Comparison of ENCODE assay signal across 10 cellular contexts in genomic region chr15:31306426-31307269, GRCh38. TPM values are rescaled to one million over a fixed set of nuclear protein-coding genes. Genes with fewer than 3 reads are reported as not detected.
DNase-seq lines count a peak whose midpoint lies in the region; ATAC-seq and TF ChIP-seq lines count a peak whose summit lies in the region.
"Had no signal": no experiment of that assay in that cellular context is flagged by ENCODE, and none has a peak within 500 bp of the region (broad histone marks: within the 10 kb centered on the region; RNA-seq: fewer than 3 reads in every experiment).

No MANE protein-coding gene starts in this region.

- no peak for ATAC-seq in HG03108 (IDR thresholded peaks at IDR 0.05; ENCODE audit: unreplicated experiment)
- ATAC-seq: stimulated activated memory B cell treated with anti-CD40 and anti-IgM and Interleukin-4, amounts not matched to agents 10 μg/mL and 1 μg/mL and 100 μg/mL, for 72 hours had no signal

- no peak for TF ChIP-seq CTCF in GM13976 (IDR thresholded peaks at IDR 0.05; ENCODE audit: borderline replicate concordance, control extremely low read depth, extremely low read depth, insufficient read depth, missing control alignments)

- DNase-seq in NCI-H1092 (lab: John Stamatoyannopoulos, UW) (peak; percentile 65), SJCRH30 (peak; percentile 93 to 96), iPS DF 19.7 (ENCODE audit: low read depth, low spot score) (peak; percentile 94), EL (no peak), GM13976 (ENCODE audit: low spot score) (no peak)
- DNase-seq in stimulated activated CD8-positive, alpha-beta memory T cell treated with anti-CD3 and anti-CD28 coated beads, Interleukin-4, amount 100 ng/mL, for 48 hours = peak; percentile 16
- DNase-seq in activated naive CD4-positive, alpha-beta T cell treated with anti-CD3 and anti-CD28 coated beads, Interleukin-2, amount 50 U/mL, for 16 hours = no peak
- DNase-seq: naive B cell had no signal

- H3K27me3 ChIP-seq in SJCRH30 = no peaks in the 10 kb centered on the region

- in situ Hi-C loops in GM13976 (cut with MboI; ENCODE audit: low sequenced_read_pairs, unreplicated experiment) = no loop called here

- peak overlapping the region; percentile 65 for H3K27ac ChIP-seq in SJCRH30

- H3K36me3 ChIP-seq in SJCRH30 = no peaks in the 10 kb centered on the region

- peaks cover 18% of the 10 kb centered on the region for H3K4me1 ChIP-seq in SJCRH30

- H3K9me3 ChIP-seq in SJCRH30 (replicated peaks) = no peaks in the 10 kb centered on the region

- no peak overlapping the region for H3K4me3 ChIP-seq in SJCRH30

RNA-seq across cellular contexts. Expression of gene KLF13, which starts 20.0 kb away (rescaled TPM):
- 33.1 and 34.7 TPM in 2 replicates for total RNA-seq in SJCRH30 (2014; rRNA removed; shearing (Covaris generic))

Comparison
In these comparisons a context has a peak if more than half of its experiments do, and no peak if none do; other contexts are left out.
1. DNase-seq: peak in NCI-H1092 (single experiment), SJCRH30 (2 of 2), iPS DF 19.7 (single experiment) and stimulated activated CD8-positive, alpha-beta memory T cell treated with anti-CD3 and anti-CD28 coated beads, Interleukin-4, amount 100 ng/mL, for 48 hours (single experiment); none in EL (single experiment), GM13976 (single experiment) and activated naive CD4-positive, alpha-beta T cell treated with anti-CD3 and anti-CD28 coated beads, Interleukin-2, amount 50 U/mL, for 16 hours (single experiment).